Comparison of ENCODE assay signal across 21 cellular contexts in genomic region chr20:41406307-41406706, GRCh38. TPM values are rescaled to one million over a fixed set of nuclear protein-coding genes. Genes with fewer than 3 reads are reported as not detected.
DNase-seq lines count a peak whose midpoint lies in the region; ATAC-seq, FAIRE-seq and TF ChIP-seq lines count a peak whose summit lies in the region.
"Had no signal": no experiment of that assay in that cellular context is flagged by ENCODE, and none has a peak within 500 bp of the region (broad histone marks: within the 10 kb centered on the region; RNA-seq: fewer than 3 reads in every experiment).

No MANE protein-coding gene starts in this region.

- intact Hi-C loops in dorsolateral prefrontal cortex (cut with DNase I): loop anchor here in 1 of 2 donors (10.0 kb wide), 2 partner anchors 162 to 272 kb away; partner anchors contain the start of gene PLCG1

- H3K4me1 Mint-ChIP-seq in progenitor cell of endocrine pancreas (ENCODE audit: low read depth): no peaks in the 10 kb centered on the region

- peak; percentile 38 for ATAC-seq in left lobe of liver
- ATAC-seq in GM18858 (IDR thresholded peaks at IDR 0.05; ENCODE audit: unreplicated experiment): no peak
- ATAC-seq: K562 had no signal

- TF ChIP-seq CTCF in progenitor cell of endocrine pancreas (IDR thresholded peaks at IDR 0.05; ENCODE audit: unreplicated experiment): no peak
- TF ChIP-seq CTCF in dorsolateral prefrontal cortex (IDR thresholded peaks at IDR 0.05 in 54 of 56, conservative IDR thresholded peaks at IDR 0.05 in 2 of 56; ENCODE audit: low read depth in 1 of 56, partially characterized antibody in 56 of 56): no peak

- H3K27me3 ChIP-seq in dorsolateral prefrontal cortex: no peaks in the 10 kb centered on the region
- H3K27me3 ChIP-seq: SJSA1 had no signal

- no peak overlapping the region for H3K4me3 Mint-ChIP-seq in progenitor cell of endocrine pancreas (ENCODE audit: low read depth)

- H3K9me3 Mint-ChIP-seq in progenitor cell of endocrine pancreas (ENCODE audit: low read depth): no peaks in the 10 kb centered on the region

- DNase-seq in D341Med (ENCODE audit: low spot score): peak; percentile 66
- no peak for DNase-seq in HTR-8/SVneo (ENCODE audit: insufficient read length, low spot score)
- no peak for DNase-seq in left lobe of liver (ENCODE audit: low spot score)
- no peak for DNase-seq in progenitor cell of endocrine pancreas (ENCODE audit: low spot score, unreplicated experiment)
- no peak for DNase-seq in dorsolateral prefrontal cortex
- no peak for DNase-seq in dedifferentiated amniotic fluid mesenchymal stem cell (ENCODE audit: extremely low spot score)
- DNase-seq: ACHN, DMS 273 treated with DMSO at 0.1 percent for 48 hours, DND-41, GDM1, GOT3, NCI-H1417, NCI-H187 treated with DMSO at 0.1 percent for 48 hours, NCI-H345, NCI-H526, PC-9 had no signal

- H3K27me3 Mint-ChIP-seq in progenitor cell of endocrine pancreas: no peaks in the 10 kb centered on the region

- peak; percentile 26 for FAIRE-seq in HTR-8/SVneo (lab: Jason Lieb, UNC)
- FAIRE-seq: GM19239, K562 had no signal

- peaks cover 24% of the 10 kb centered on the region for H3K36me3 Mint-ChIP-seq in progenitor cell of endocrine pancreas (ENCODE audit: insufficient read depth)

- peak overlapping the region in 2 of 59 donors; percentile 16 to 55 for H3K27ac ChIP-seq in dorsolateral prefrontal cortex
- H3K27ac ChIP-seq: C4-2B, PC-9, SJSA1 had no signal

- no peak overlapping the region for H3K4me3 ChIP-seq in dorsolateral prefrontal cortex
- H3K4me3 ChIP-seq: K562, PC-9, SJSA1 had no signal

- peak overlapping the region; percentile 84 for H3K27ac Mint-ChIP-seq in progenitor cell of endocrine pancreas

RNA-seq across cellular contexts. Expression of gene EMILIN3, which starts 39.7 kb away (rescaled TPM):
- total RNA-seq in left lobe of liver (0.30 TPM), progenitor cell of endocrine pancreas (0.96 and 1.3 TPM in 2 replicates), dorsolateral prefrontal cortex (10 to 100 TPM in 12 of 120 experiments, 1 to 10 TPM in 108; 2.0 to 16.0 (median 6.1) TPM)
- total RNA-seq: K562, PC-9, SJSA1 had no signal
